In genomic region chr1:167060141-167061072, GRCh38 we compare ENCODE assay signal across 12 cellular contexts. TPM values are rescaled to one million over a fixed set of nuclear protein-coding genes. Genes with fewer than 3 reads are reported as not detected.
DNase-seq lines count a peak whose midpoint lies in the region; ATAC-seq and TF ChIP-seq lines count a peak whose summit lies in the region.
"Had no signal": no experiment of that assay in that cellular context is flagged by ENCODE, and none has a peak within 500 bp of the region (broad histone marks: within the 10 kb centered on the region; RNA-seq: fewer than 3 reads in every experiment).

No MANE protein-coding gene starts in this region.

- TF ChIP-seq CTCF in choroid plexus epithelial cell (conservative IDR thresholded peaks at IDR 0.05; ENCODE audit: low read depth, low read length) (peak; percentile 62), retinal pigment epithelial cell (conservative IDR thresholded peaks at IDR 0.05; ENCODE audit: low read depth, low read length) (peak; percentile 47), sigmoid colon (IDR thresholded peaks at IDR 0.05) (no peak)

- peaks cover 0 to 7% (median 6%) of the 10 kb centered on the region in 4 donors for H3K4me1 ChIP-seq in sigmoid colon

- no peaks in the 10 kb centered on the region for H3K36me3 ChIP-seq in sigmoid colon

- TF ChIP-seq POLR2A in sigmoid colon (IDR thresholded peaks at IDR 0.05), result no peak

- intact Hi-C loops in sigmoid colon (cut with DNase I), result no loop called here
- intact Hi-C loops in sciatic nerve (cut with DNase I), result loop anchor here (10.0 kb wide), 1 partner anchor 474 kb away; no protein-coding TSS in a partner anchor

- TF ChIP-seq EP300 in sigmoid colon (IDR thresholded peaks at IDR 0.05), result no peak

- no peak overlapping the region for H3K27ac ChIP-seq in sigmoid colon

- H3K4me3 ChIP-seq in choroid plexus epithelial cell (ENCODE audit: low read depth, low read length), result no peak overlapping the region
- H3K4me3 ChIP-seq in retinal pigment epithelial cell (ENCODE audit: low read length), result no peak overlapping the region
- H3K4me3 ChIP-seq in sigmoid colon, result no peak overlapping the region

- 85 to 86% methylated on average over 10 of the region's 10 CpGs for WGBS in sigmoid colon, 2 donors

- H3K9me3 ChIP-seq in sigmoid colon, result no peaks in the 10 kb centered on the region

- H3K27me3 ChIP-seq in sigmoid colon, result peaks cover 0 to 6% (median 0%) of the 10 kb centered on the region in 3 donors

- peak; percentile 47 for DNase-seq in NCI-H82 (lab: John Stamatoyannopoulos, UW)
- DNase-seq in NCI-H82 treated with DMSO at 0.1 percent for 48 hours (lab: John Stamatoyannopoulos, UW; ENCODE audit: unreplicated experiment), result no peak
- DNase-seq in NCI-H226, result peak; percentile 8
- DNase-seq in choroid plexus epithelial cell (ENCODE audit: low read depth), result peak; percentile 30
- DNase-seq in retinal pigment epithelial cell (ENCODE audit: low read depth), result no peak
- DNase-seq in sigmoid colon, result no peak
- no peak for DNase-seq in activated naive CD4-positive, alpha-beta T cell (lab: John Stamatoyannopoulos, UW)
- no peak for DNase-seq in sciatic nerve (ENCODE audit: low spot score)
- DNase-seq: ACHN; immature natural killer cell; NCI-H2081; stimulated activated CD4-positive, alpha-beta T cell treated with anti-CD3 and anti-CD28 coated beads, Interleukin-2, amount 100 ng/mL, for 24 hours had no signal

- no peak for ATAC-seq in sciatic nerve

RNA-seq across cellular contexts. Expression of gene GPA33, which starts 29.8 kb away (rescaled TPM):
- under 1 TPM in 2 of 4 donors, not detected in 2; 0.28 to 0.36 TPM for total RNA-seq in sigmoid colon
- 100 to 1,000 TPM in 2 of 3 donors, 10 to 100 TPM in 1; 90.7 to 363 (median 101) TPM for polyA plus RNA-seq in sigmoid colon
- not detected for total RNA-seq in sciatic nerve

RNA-seq across cellular contexts. Expression of gene STYXL2, which starts 33.5 kb away (rescaled TPM):
- total RNA-seq in sigmoid colon (under 1 TPM in 1 of 4 donors, not detected in 3; 0.16 TPM), sciatic nerve (0.22 TPM)
- polyA plus RNA-seq in sigmoid colon, result under 1 TPM in 2 of 3 donors, not detected in 1; 0.01 to 0.23 TPM
- polyA plus RNA-seq: immature natural killer cell had no signal

Comparison
In these comparisons a context has a peak if more than half of its experiments do, and no peak if none do; other contexts are left out.
1. DNase-seq: peak in NCI-H82 (single experiment), NCI-H226 (single experiment) and choroid plexus epithelial cell (single experiment); none in NCI-H82 treated with DMSO at 0.1 percent for 48 hours (single experiment), retinal pigment epithelial cell (single experiment), sigmoid colon (single experiment), activated naive CD4-positive, alpha-beta T cell (0 of 4) and sciatic nerve (single experiment).
2. CTCF ChIP-seq: peak in choroid plexus epithelial cell (single experiment) and retinal pigment epithelial cell (single experiment); none in sigmoid colon (0 of 4).